14 cellular contexts compared by ENCODE assay signal in the genomic region with DNA sequence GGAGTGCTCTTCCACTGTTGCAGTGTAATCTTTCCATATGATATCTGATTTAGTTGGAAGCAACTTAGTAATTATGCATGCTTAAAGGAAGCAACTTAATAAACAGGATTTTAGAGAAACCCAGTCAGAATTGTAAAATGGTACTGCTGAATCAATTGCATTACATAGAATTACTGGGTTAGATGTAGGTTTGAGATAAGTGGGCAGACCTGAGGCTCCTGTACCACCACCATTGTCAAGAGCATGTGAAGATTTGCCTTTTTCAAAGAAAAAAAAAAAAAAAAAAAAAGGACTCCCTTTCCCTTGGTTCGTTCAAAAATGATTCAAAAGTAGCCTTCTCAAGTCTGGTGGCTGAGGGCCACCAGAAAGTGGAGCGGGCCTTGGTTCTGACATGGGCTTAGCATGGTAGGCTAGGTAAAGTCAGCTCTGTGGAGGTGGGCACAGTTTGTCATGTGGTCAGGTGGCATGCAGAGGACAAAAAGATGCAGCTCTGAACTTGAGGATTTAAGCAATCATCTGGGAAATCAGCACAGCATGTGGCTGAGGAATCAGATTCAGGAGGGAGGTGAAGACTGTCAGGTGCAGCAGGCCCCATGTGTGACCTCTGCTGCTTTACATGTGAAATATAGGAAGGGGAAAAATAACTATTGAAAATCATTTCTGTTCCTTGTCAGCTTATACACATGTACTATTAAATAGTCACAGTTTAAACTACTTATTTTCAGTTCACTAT. TPM values are rescaled to one million over a fixed set of nuclear protein-coding genes. Genes with fewer than 3 reads are reported as not detected.
DNase-seq lines count a peak whose midpoint lies in the region; ATAC-seq and TF ChIP-seq lines count a peak whose summit lies in the region.
"Had no signal": no experiment of that assay in that cellular context is flagged by ENCODE, and none has a peak within 500 bp of the region (broad histone marks: within the 10 kb centered on the region; RNA-seq: fewer than 3 reads in every experiment).

No MANE protein-coding gene starts in this region.

- peaks cover 29% of the 10 kb centered on the region for H4K20me1 ChIP-seq in DOHH2 (ENCODE audit: control insufficient read depth, insufficient read depth, low read depth, low read length)

- H3K36me3 Mint-ChIP-seq in IgD-negative memory B cell, result no peaks in the 10 kb centered on the region
- H3K36me3 Mint-ChIP-seq in activated naive CD8-positive, alpha-beta T cell treated with anti-CD3 and anti-CD28 coated beads, Interleukin-2, amount 10 ng/mL, durations not matched to agents 7 days and 5 days, result peaks cover 16% of the 10 kb centered on the region

- TF ChIP-seq CTCF in DOHH2 (IDR thresholded peaks at IDR 0.05; ENCODE audit: low read depth, low read length, poor library complexity, severe bottlenecking) (no peak), psoas muscle (IDR thresholded peaks at IDR 0.05) (no peak)

- POLR2A ChIA-PET in activated naive CD8-positive, alpha-beta T cell treated with anti-CD3 and anti-CD28 coated beads, Interleukin-2, amount 10 ng/mL, durations not matched to agents 7 days and 5 days (lab: Charles Lee), result interaction anchor here (1.1 kb wide), 1 partner anchor 32 kb away, joined by 5 read pairs; a partner anchor contains a TSS

- no peaks in the 10 kb centered on the region for H3K27me3 ChIP-seq in DOHH2 (ENCODE audit: control insufficient read depth, low read length)
- no peaks in the 10 kb centered on the region for H3K27me3 ChIP-seq in psoas muscle (ENCODE audit: insufficient read depth in 3 of 3, low read length in 2 of 3)
- no peaks in the 10 kb centered on the region for H3K27me3 ChIP-seq in H7 (ENCODE audit: control insufficient read depth, insufficient read depth, low read length)

- peak overlapping the region; percentile 63 for H3K4me2 ChIP-seq in DOHH2 (ENCODE audit: low read length)

- no peaks in the 10 kb centered on the region for H3K9me3 Mint-ChIP-seq in IgD-negative memory B cell
- peaks cover 2% of the 10 kb centered on the region for H3K9me3 Mint-ChIP-seq in activated naive CD8-positive, alpha-beta T cell treated with anti-CD3 and anti-CD28 coated beads, Interleukin-2, amount 10 ng/mL, durations not matched to agents 7 days and 5 days
- H3K9me3 Mint-ChIP-seq: activated CD4-positive, alpha-beta T cell treated with anti-CD3 and anti-CD28 coated beads, Interleukin-2, amount 10 ng/mL, durations not matched to agents 7 days and 5 days; T-helper 1 cell treated with Interleukin-12 subunit alpha and Interleukin-12 subunit beta and Interleukin-4 antibody, amounts not matched to agents 30 μg/mL and 1 μg/mL, for 36 hours had no signal

- WGBS in psoas muscle, 3 donors, result 72 to 92% (median 86%) methylated on average over 2 of the region's 2 CpGs

- peak overlapping the region; percentile 40 for H3K4me3 ChIP-seq in DOHH2 (ENCODE audit: low read length)
- H3K4me3 ChIP-seq in psoas muscle, result no peak overlapping the region
- H3K4me3 ChIP-seq in H7 (ENCODE audit: insufficient read depth, low read depth, low read length), result no peak overlapping the region

- peaks cover 3% of the 10 kb centered on the region; the same call in 1 of the 2 replicates for H3F3A ChIP-seq in DOHH2 (ENCODE audit: control insufficient read depth, insufficient read depth)

- H3K9me3 ChIP-seq in DOHH2 (ENCODE audit: control insufficient read depth, insufficient read depth, low read length) (no peaks in the 10 kb centered on the region), psoas muscle (no peaks in the 10 kb centered on the region)

- intact Hi-C loops in psoas muscle (cut with DNase I), result loop anchor here in 1 of 2 donors (10.0 kb wide), 1 partner anchor 135 kb away; no protein-coding TSS in a partner anchor

- ATAC-seq in activated naive CD8-positive, alpha-beta T cell treated with anti-CD3 and anti-CD28 coated beads, Interleukin-2, amount 10 ng/mL, durations not matched to agents 7 days and 5 days (ENCODE audit: low read depth), result no peak
- peak in 2 of 4 donors; percentile 5 to 6 for ATAC-seq in psoas muscle
- ATAC-seq: Panc1 had no signal

- H3K36me3 ChIP-seq in DOHH2 (ENCODE audit: control insufficient read depth, low read length) (peaks cover 15% of the 10 kb centered on the region), psoas muscle (ENCODE audit: insufficient read depth in 1 of 2, low read depth in 1 of 2) (no peaks in the 10 kb centered on the region), H7 (replicated peaks; ENCODE audit: control insufficient read depth, insufficient read depth, low read length) (no peaks in the 10 kb centered on the region; the same call in 1 of the 2 replicates)

- peaks cover 100% of the 10 kb centered on the region for H3K79me2 ChIP-seq in DOHH2 (ENCODE audit: control insufficient read depth, low read length)

- H3K4me1 ChIP-seq in DOHH2 (ENCODE audit: control insufficient read depth, low read length), result peaks cover 75% of the 10 kb centered on the region
- peaks cover 50% of the 10 kb centered on the region for H3K4me1 ChIP-seq in psoas muscle

- H3K4me1 Mint-ChIP-seq in IgD-negative memory B cell, result peaks cover 53 to 74% (median 72%) of the 10 kb centered on the region in 3 donors
- H3K4me1 Mint-ChIP-seq in activated naive CD8-positive, alpha-beta T cell treated with anti-CD3 and anti-CD28 coated beads, Interleukin-2, amount 10 ng/mL, durations not matched to agents 7 days and 5 days, result peaks cover 45% of the 10 kb centered on the region

- peak overlapping the region; percentile 1 to 95 (median 89) for H3K27ac Mint-ChIP-seq in IgD-negative memory B cell
- peak overlapping the region; percentile 17 for H3K27ac Mint-ChIP-seq in activated naive CD8-positive, alpha-beta T cell treated with anti-CD3 and anti-CD28 coated beads, Interleukin-2, amount 10 ng/mL, durations not matched to agents 7 days and 5 days
- H3K27ac Mint-ChIP-seq: activated CD4-positive, alpha-beta T cell treated with anti-CD3 and anti-CD28 coated beads, Interleukin-2, amount 10 ng/mL, durations not matched to agents 7 days and 5 days; T-helper 1 cell treated with Interleukin-12 subunit alpha and Interleukin-12 subunit beta and Interleukin-4 antibody, amounts not matched to agents 30 μg/mL and 1 μg/mL, for 36 hours had no signal

- H3K27ac ChIP-seq in DOHH2 (ENCODE audit: low read depth, low read length) (peak overlapping the region; percentile 31), psoas muscle (peak overlapping the region; percentile 51)

- no peaks in the 10 kb centered on the region for H3K27me3 Mint-ChIP-seq in IgD-negative memory B cell
- no peaks in the 10 kb centered on the region for H3K27me3 Mint-ChIP-seq in activated naive CD8-positive, alpha-beta T cell treated with anti-CD3 and anti-CD28 coated beads, Interleukin-2, amount 10 ng/mL, durations not matched to agents 7 days and 5 days
- H3K27me3 Mint-ChIP-seq: activated CD4-positive, alpha-beta T cell treated with anti-CD3 and anti-CD28 coated beads, Interleukin-2, amount 10 ng/mL, durations not matched to agents 7 days and 5 days had no signal

- no peak for DNase-seq in activated naive CD8-positive, alpha-beta T cell treated with anti-CD3 and anti-CD28 coated beads, Interleukin-2, amount 10 ng/mL, durations not matched to agents 7 days and 5 days
- DNase-seq in psoas muscle, result no peak
- no peak for DNase-seq in SIG-M5 (lab: John Stamatoyannopoulos, UW)
- no peak for DNase-seq in DMS153 (lab: John Stamatoyannopoulos, UW)
- DNase-seq in H7, result no peak
- DNase-seq: activated CD4-positive, alpha-beta T cell treated with anti-CD3 and anti-CD28 coated beads, Interleukin-2, amount 10 ng/mL, durations not matched to agents 7 days and 5 days; activated effector memory CD4-positive, alpha-beta T cell treated with Interleukin-2 at 50 U/mL for 16 hours; kidney; NCI-H1105 treated with DMSO at 0.1 percent for 48 hours; stimulated activated CD4-positive, alpha-beta T cell treated with anti-CD3 and anti-CD28 coated beads, Interleukin-4, amount 100 ng/mL, for 1 hour had no signal

- H3K9me2 ChIP-seq in DOHH2 (replicated peaks; ENCODE audit: control insufficient read depth, low read length), result no peaks in the 10 kb centered on the region

- peak overlapping the region in 3 of 4 donors; percentile 12 to 70 (median 69) for H3K4me3 Mint-ChIP-seq in IgD-negative memory B cell
- H3K4me3 Mint-ChIP-seq in activated naive CD8-positive, alpha-beta T cell treated with anti-CD3 and anti-CD28 coated beads, Interleukin-2, amount 10 ng/mL, durations not matched to agents 7 days and 5 days, result peak overlapping the region; percentile 19
- H3K4me3 Mint-ChIP-seq: activated CD4-positive, alpha-beta T cell treated with anti-CD3 and anti-CD28 coated beads, Interleukin-2, amount 10 ng/mL, durations not matched to agents 7 days and 5 days; T-helper 1 cell treated with Interleukin-12 subunit alpha and Interleukin-12 subunit beta and Interleukin-4 antibody, amounts not matched to agents 30 μg/mL and 1 μg/mL, for 36 hours had no signal

RNA-seq across cellular contexts. Expression of a gene that starts 32.4 kb away (rescaled TPM):
- polyA plus RNA-seq in IgD-negative memory B cell, result 21.9 TPM
- total RNA-seq in activated naive CD8-positive, alpha-beta T cell treated with anti-CD3 and anti-CD28 coated beads, Interleukin-2, amount 10 ng/mL, durations not matched to agents 7 days and 5 days, result 10 to 100 TPM; 83.2 to 98.2 TPM
- total RNA-seq in psoas muscle, result 10 to 100 TPM; 53.1 to 61.1 (median 55.8) TPM
- polyA plus RNA-seq in psoas muscle, result 10 to 100 TPM in 2 of 3 donors, 1 to 10 TPM in 1; 8.1 to 29.2 (median 12.4) TPM
- 20.9 and 27.8 TPM in 2 replicates for total RNA-seq in H7 (2014; rRNA removed; shearing (Covaris generic))
